ENCODE assay signal across 1 cellular context in the genomic region with DNA sequence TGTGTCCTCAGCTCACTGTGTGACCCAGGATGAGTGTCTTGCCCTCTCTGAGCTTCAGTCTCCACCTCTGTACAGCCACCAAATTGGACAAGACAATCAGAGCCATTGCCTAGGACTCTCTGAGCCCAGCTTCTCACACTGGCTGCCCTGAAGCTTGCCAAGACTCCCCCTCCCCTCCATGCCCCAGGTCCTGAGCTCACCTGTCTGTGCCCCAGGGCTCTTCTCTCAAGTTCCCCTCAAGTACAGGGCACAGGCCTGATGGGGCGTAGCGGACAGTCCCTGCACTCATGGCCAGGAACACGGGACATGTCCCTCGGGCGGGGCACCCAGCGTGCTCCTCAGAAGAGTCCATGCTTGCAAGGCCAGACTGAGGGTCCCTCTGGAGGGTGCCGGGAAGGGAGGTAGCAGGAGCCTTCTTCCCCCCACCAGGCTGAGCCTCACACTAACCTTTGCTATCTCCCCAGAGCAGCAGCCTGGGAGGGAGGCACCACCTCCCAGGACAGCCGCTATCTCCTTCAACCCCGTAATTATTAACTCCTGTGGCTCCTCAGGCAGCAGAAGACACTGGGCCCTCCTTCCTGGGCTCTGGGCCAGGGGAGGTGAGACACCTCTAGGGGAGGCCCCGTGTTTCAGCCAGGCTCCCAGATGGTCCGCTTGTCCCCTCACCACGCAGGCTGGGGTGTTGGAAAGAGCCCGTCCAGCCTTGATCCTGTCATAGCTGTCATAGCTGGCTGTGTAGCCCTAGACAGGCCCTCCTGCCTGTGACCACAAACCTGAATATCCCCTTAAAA.
TF ChIP-seq lines count a peak whose summit lies in the region.

No MANE protein-coding gene starts in this region.

TF ChIP-seq in K562, 482 proteins besides CTCF, POLR2A, EP300 and RAD21 (continued from another document and continues in another):
- TF ChIP-seq, protein P1, sequence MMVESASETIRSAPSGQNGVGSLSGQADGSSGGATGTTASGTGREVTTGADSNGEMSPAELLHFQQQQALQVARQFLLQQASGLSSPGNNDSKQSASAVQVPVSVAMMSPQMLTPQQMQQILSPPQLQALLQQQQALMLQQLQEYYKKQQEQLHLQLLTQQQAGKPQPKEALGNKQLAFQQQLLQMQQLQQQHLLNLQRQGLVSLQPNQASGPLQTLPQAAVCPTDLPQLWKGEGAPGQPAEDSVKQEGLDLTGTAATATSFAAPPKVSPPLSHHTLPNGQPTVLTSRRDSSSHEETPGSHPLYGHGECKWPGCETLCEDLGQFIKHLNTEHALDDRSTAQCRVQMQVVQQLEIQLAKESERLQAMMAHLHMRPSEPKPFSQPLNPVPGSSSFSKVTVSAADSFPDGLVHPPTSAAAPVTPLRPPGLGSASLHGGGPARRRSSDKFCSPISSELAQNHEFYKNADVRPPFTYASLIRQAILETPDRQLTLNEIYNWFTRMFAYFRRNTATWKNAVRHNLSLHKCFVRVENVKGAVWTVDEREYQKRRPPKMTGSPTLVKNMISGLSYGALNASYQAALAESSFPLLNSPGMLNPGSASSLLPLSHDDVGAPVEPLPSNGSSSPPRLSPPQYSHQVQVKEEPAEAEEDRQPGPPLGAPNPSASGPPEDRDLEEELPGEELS (CRISPR knock-in tag; IDR thresholded peaks at IDR 0.05; ENCODE audit: borderline replicate concordance): no peak
- peak; percentile 74 for TF ChIP-seq CXXC5 (CRISPR knock-in tag; IDR thresholded peaks at IDR 0.05)
- peak; percentile 65 for TF ChIP-seq MEIS2 (IDR thresholded peaks at IDR 0.05; ENCODE audit: partially characterized antibody)
- TF ChIP-seq RBM15 (IDR thresholded peaks at IDR 0.05; ENCODE audit: insufficient read depth, low read length): no peak
- no peak for TF ChIP-seq KDM2B (CRISPR knock-in tag; IDR thresholded peaks at IDR 0.05)
- TF ChIP-seq, protein P2, sequence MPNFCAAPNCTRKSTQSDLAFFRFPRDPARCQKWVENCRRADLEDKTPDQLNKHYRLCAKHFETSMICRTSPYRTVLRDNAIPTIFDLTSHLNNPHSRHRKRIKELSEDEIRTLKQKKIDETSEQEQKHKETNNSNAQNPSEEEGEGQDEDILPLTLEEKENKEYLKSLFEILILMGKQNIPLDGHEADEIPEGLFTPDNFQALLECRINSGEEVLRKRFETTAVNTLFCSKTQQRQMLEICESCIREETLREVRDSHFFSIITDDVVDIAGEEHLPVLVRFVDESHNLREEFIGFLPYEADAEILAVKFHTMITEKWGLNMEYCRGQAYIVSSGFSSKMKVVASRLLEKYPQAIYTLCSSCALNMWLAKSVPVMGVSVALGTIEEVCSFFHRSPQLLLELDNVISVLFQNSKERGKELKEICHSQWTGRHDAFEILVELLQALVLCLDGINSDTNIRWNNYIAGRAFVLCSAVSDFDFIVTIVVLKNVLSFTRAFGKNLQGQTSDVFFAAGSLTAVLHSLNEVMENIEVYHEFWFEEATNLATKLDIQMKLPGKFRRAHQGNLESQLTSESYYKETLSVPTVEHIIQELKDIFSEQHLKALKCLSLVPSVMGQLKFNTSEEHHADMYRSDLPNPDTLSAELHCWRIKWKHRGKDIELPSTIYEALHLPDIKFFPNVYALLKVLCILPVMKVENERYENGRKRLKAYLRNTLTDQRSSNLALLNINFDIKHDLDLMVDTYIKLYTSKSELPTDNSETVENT (CRISPR knock-in tag; IDR thresholded peaks at IDR 0.05): peak; percentile 30; the same call in 1 of the 2 replicates
- no peak for TF ChIP-seq ZNF75A (CRISPR knock-in tag; IDR thresholded peaks at IDR 0.05)
- peak; percentile 87 for TF ChIP-seq RNF2 (IDR thresholded peaks at IDR 0.05)
- TF ChIP-seq, protein P3, sequence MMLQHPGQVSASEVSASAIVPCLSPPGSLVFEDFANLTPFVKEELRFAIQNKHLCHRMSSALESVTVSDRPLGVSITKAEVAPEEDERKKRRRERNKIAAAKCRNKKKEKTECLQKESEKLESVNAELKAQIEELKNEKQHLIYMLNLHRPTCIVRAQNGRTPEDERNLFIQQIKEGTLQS (IDR thresholded peaks at IDR 0.05): no peak
- TF ChIP-seq, protein P3 (CRISPR knock-in tag; conservative IDR thresholded peaks at IDR 0.05): no peak
- TF ChIP-seq EGR1 (conservative IDR thresholded peaks at IDR 0.05): no peak
- TF ChIP-seq ZNF324 (CRISPR knock-in tag; IDR thresholded peaks at IDR 0.05): no peak
- no peak for TF ChIP-seq MCM3 (IDR thresholded peaks at IDR 0.05)
- TF ChIP-seq ADNP (tag; IDR thresholded peaks at IDR 0.05): peak; percentile 81
- no peak for TF ChIP-seq TFAM (CRISPR knock-in tag; conservative IDR thresholded peaks at IDR 0.05)
- TF ChIP-seq ZNF583 (CRISPR knock-in tag; IDR thresholded peaks at IDR 0.05): no peak
- no peak for TF ChIP-seq ZNF175 (CRISPR knock-in tag; IDR thresholded peaks at IDR 0.05; ENCODE audit: low read depth)
- peak; percentile 42; the same call in 1 of the 2 replicates for TF ChIP-seq ZNF431 (CRISPR knock-in tag; IDR thresholded peaks at IDR 0.05)
- TF ChIP-seq SAFB (IDR thresholded peaks at IDR 0.05; ENCODE audit: borderline replicate concordance, low read depth, low read length): no peak
- TF ChIP-seq, protein P4, sequence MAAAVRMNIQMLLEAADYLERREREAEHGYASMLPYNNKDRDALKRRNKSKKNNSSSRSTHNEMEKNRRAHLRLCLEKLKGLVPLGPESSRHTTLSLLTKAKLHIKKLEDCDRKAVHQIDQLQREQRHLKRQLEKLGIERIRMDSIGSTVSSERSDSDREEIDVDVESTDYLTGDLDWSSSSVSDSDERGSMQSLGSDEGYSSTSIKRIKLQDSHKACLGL (CRISPR knock-in tag; IDR thresholded peaks at IDR 0.05; ENCODE audit: borderline replicate concordance, poor library complexity, severe bottlenecking): no peak
- TF ChIP-seq ZEB2 (IDR thresholded peaks at IDR 0.05): peak; percentile 96
- TF ChIP-seq PYGO2 (tag; IDR thresholded peaks at IDR 0.05): no peak
- TF ChIP-seq, protein P5, sequence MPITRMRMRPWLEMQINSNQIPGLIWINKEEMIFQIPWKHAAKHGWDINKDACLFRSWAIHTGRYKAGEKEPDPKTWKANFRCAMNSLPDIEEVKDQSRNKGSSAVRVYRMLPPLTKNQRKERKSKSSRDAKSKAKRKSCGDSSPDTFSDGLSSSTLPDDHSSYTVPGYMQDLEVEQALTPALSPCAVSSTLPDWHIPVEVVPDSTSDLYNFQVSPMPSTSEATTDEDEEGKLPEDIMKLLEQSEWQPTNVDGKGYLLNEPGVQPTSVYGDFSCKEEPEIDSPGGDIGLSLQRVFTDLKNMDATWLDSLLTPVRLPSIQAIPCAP (CRISPR knock-in tag; IDR thresholded peaks at IDR 0.05; ENCODE audit: borderline replicate concordance): no peak
- TF ChIP-seq RBM17 (IDR thresholded peaks at IDR 0.05; ENCODE audit: borderline replicate concordance, low read depth, low read length): no peak
- TF ChIP-seq NFE2L1 (tag; IDR thresholded peaks at IDR 0.05; ENCODE audit: borderline replicate concordance, low read depth): no peak
- no peak for TF ChIP-seq ZNF695 (CRISPR knock-in tag; IDR thresholded peaks at IDR 0.05)
- TF ChIP-seq, protein P6, sequence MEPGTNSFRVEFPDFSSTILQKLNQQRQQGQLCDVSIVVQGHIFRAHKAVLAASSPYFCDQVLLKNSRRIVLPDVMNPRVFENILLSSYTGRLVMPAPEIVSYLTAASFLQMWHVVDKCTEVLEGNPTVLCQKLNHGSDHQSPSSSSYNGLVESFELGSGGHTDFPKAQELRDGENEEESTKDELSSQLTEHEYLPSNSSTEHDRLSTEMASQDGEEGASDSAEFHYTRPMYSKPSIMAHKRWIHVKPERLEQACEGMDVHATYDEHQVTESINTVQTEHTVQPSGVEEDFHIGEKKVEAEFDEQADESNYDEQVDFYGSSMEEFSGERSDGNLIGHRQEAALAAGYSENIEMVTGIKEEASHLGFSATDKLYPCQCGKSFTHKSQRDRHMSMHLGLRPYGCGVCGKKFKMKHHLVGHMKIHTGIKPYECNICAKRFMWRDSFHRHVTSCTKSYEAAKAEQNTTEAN (CRISPR knock-in tag; IDR thresholded peaks at IDR 0.05): no peak
- no peak for TF ChIP-seq ZNF217 (CRISPR knock-in tag; IDR thresholded peaks at IDR 0.05)
- TF ChIP-seq RBM25 (IDR thresholded peaks at IDR 0.05; ENCODE audit: low read depth, low read length, severe bottlenecking): peak; percentile 94
- TF ChIP-seq, protein P7, sequence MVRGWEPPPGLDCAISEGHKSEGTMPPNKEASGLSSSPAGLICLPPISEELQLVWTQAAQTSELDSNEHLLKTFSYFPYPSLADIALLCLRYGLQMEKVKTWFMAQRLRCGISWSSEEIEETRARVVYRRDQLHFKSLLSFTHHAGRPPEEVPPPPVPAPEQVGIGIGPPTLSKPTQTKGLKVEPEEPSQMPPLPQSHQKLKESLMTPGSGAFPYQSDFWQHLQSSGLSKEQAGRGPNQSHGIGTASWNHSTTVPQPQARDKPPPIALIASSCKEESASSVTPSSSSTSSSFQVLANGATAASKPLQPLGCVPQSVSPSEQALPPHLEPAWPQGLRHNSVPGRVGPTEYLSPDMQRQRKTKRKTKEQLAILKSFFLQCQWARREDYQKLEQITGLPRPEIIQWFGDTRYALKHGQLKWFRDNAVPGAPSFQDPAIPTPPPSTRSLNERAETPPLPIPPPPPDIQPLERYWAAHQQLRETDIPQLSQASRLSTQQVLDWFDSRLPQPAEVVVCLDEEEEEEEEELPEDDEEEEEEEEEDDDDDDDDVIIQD (CRISPR knock-in tag; IDR thresholded peaks at IDR 0.05): no peak
- TF ChIP-seq POLR2B (IDR thresholded peaks at IDR 0.05; ENCODE audit: low read depth, partially characterized antibody): no peak
- no peak for TF ChIP-seq CHCHD3 (CRISPR knock-in tag; IDR thresholded peaks at IDR 0.05)
- no peak for TF ChIP-seq HNRNPLL (IDR thresholded peaks at IDR 0.05; ENCODE audit: low read depth, low read length, poor library complexity, severe bottlenecking)
- TF ChIP-seq KLF10 (CRISPR knock-in tag; IDR thresholded peaks at IDR 0.05): no peak; the same call in 1 of the 2 replicates
- TF ChIP-seq SUPT5H (IDR thresholded peaks at IDR 0.05): no peak
- no peak for TF ChIP-seq E2F3 (CRISPR knock-in tag; IDR thresholded peaks at IDR 0.05)
- TF ChIP-seq ARNT (IDR thresholded peaks at IDR 0.05): no peak
- peak; percentile 86 for TF ChIP-seq HMGN3 (IDR thresholded peaks at IDR 0.05; ENCODE audit: borderline replicate concordance, extremely low read depth, insufficient read length, low read depth, low read length)
- TF ChIP-seq YY1 (IDR thresholded peaks at IDR 0.05; ENCODE audit: borderline replicate concordance in 1 of 3, control insufficient read depth in 1 of 3, extremely low read depth in 1 of 3, insufficient read depth in 3 of 3, insufficient read length in 1 of 3, insufficient replicate concordance in 2 of 3, low read depth in 1 of 3, low read length in 2 of 3): peak in 1 of 3 experiments; percentile 34
- TF ChIP-seq SP1 (CRISPR knock-in tag; IDR thresholded peaks at IDR 0.05): no peak
- TF ChIP-seq NCOA1 (IDR thresholded peaks at IDR 0.05; ENCODE audit: low read depth): peak; percentile 72; the same call in 1 of the 2 replicates
- TF ChIP-seq PHF8 (IDR thresholded peaks at IDR 0.05; ENCODE audit: borderline replicate concordance, low read length): peak; percentile 40; the same call in 1 of the 2 replicates
- TF ChIP-seq NCOA4 (IDR thresholded peaks at IDR 0.05; ENCODE audit: partially characterized antibody): peak; percentile 7
- TF ChIP-seq, protein P8, sequence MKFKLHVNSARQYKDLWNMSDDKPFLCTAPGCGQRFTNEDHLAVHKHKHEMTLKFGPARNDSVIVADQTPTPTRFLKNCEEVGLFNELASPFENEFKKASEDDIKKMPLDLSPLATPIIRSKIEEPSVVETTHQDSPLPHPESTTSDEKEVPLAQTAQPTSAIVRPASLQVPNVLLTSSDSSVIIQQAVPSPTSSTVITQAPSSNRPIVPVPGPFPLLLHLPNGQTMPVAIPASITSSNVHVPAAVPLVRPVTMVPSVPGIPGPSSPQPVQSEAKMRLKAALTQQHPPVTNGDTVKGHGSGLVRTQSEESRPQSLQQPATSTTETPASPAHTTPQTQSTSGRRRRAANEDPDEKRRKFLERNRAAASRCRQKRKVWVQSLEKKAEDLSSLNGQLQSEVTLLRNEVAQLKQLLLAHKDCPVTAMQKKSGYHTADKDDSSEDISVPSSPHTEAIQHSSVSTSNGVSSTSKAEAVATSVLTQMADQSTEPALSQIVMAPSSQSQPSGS (CRISPR knock-in tag; IDR thresholded peaks at IDR 0.05): no peak
- TF ChIP-seq MED1 (CRISPR knock-in tag; IDR thresholded peaks at IDR 0.05; ENCODE audit: borderline replicate concordance): no peak
- no peak for TF ChIP-seq ZNF551 (CRISPR knock-in tag; IDR thresholded peaks at IDR 0.05)
- TF ChIP-seq TAF15 (IDR thresholded peaks at IDR 0.05; ENCODE audit: low read depth, low read length): no peak
- TF ChIP-seq ZNF785 (CRISPR knock-in tag; IDR thresholded peaks at IDR 0.05): no peak
- TF ChIP-seq ZNF586 (CRISPR knock-in tag; conservative IDR thresholded peaks at IDR 0.05): no peak
- TF ChIP-seq MAFF (IDR thresholded peaks at IDR 0.05; ENCODE audit: low read length): no peak
- TF ChIP-seq, protein P9, sequence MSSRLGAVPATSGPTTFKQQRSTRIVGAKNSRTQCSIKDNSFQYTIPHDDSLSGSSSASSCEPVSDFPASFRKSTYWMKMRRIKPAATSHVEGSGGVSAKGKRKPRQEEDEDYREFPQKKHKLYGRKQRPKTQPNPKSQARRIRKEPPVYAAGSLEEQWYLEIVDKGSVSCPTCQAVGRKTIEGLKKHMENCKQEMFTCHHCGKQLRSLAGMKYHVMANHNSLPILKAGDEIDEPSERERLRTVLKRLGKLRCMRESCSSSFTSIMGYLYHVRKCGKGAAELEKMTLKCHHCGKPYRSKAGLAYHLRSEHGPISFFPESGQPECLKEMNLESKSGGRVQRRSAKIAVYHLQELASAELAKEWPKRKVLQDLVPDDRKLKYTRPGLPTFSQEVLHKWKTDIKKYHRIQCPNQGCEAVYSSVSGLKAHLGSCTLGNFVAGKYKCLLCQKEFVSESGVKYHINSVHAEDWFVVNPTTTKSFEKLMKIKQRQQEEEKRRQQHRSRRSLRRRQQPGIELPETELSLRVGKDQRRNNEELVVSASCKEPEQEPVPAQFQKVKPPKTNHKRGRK (tag; IDR thresholded peaks at IDR 0.05): no peak
- TF ChIP-seq, protein P10, sequence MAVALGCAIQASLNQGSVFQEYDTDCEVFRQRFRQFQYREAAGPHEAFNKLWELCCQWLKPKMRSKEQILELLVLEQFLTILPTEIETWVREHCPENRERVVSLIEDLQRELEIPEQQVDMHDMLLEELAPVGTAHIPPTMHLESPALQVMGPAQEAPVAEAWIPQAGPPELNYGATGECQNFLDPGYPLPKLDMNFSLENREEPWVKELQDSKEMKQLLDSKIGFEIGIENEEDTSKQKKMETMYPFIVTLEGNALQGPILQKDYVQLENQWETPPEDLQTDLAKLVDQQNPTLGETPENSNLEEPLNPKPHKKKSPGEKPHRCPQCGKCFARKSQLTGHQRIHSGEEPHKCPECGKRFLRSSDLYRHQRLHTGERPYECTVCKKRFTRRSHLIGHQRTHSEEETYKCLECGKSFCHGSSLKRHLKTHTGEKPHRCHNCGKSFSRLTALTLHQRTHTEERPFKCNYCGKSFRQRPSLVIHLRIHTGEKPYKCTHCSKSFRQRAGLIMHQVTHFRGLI (CRISPR knock-in tag; IDR thresholded peaks at IDR 0.05): no peak
- no peak for TF ChIP-seq KLF6 (CRISPR knock-in tag; IDR thresholded peaks at IDR 0.05; ENCODE audit: borderline replicate concordance)
- no peak for TF ChIP-seq HNRNPL (IDR thresholded peaks at IDR 0.05; ENCODE audit: low read depth, low read length)
- no peak for TF ChIP-seq YBX1 (IDR thresholded peaks at IDR 0.05)
- no peak for TF ChIP-seq NFYB (IDR thresholded peaks at IDR 0.05; ENCODE audit: extremely low read depth, insufficient read length)
